In genomic region chr10:3834410-3834809, GRCh38 we compare ENCODE assay signal across 25 cellular contexts.
"Had no signal": no experiment of that assay in that cellular context is flagged by ENCODE, and none has a peak within 500 bp of the region (broad histone marks: within the 10 kb centered on the region; RNA-seq: fewer than 3 reads in every experiment).

No MANE protein-coding gene starts in this region.

- H3K27ac ChIP-seq: esophagus muscularis mucosa, foreskin keratinocyte, gastroesophageal sphincter, neural progenitor cell, parathyroid adenoma, right lobe of liver, thoracic aorta, tibial nerve, vagina had no signal

- ATAC-seq: foreskin keratinocyte; gastroesophageal sphincter; heart left ventricle; left cardiac atrium; left lung; naive thymus-derived CD4-positive, alpha-beta T cell; right lobe of liver; stimulated activated naive B cell treated with anti-CD40 and anti-IgM and Interleukin-4, amounts not matched to agents 10 μg/mL and 1 μg/mL and 100 μg/mL, for 72 hours had no signal

- H3K36me3 ChIP-seq: esophagus muscularis mucosa, gastroesophageal sphincter, heart left ventricle, left lung, neural progenitor cell, right lobe of liver, thoracic aorta, tibial nerve, vagina had no signal

- H3K9me3 Mint-ChIP-seq: endodermal cell; stimulated activated naive B cell treated with anti-CD40 and anti-IgM and Interleukin-4, amounts not matched to agents 10 μg/mL and 1 μg/mL and 100 μg/mL, for 72 hours; stimulated activated naive CD8-positive, alpha-beta T cell treated with anti-CD3 and anti-CD28 coated beads, Interleukin-15, Interleukin-2, amounts not matched to agents 100 ng/mL and 50 ng/mL, for 24 hours had no signal

- H3K36me3 Mint-ChIP-seq: neural progenitor cell had no signal

- H3K4me1 ChIP-seq: neural progenitor cell, parathyroid adenoma had no signal

- H3K4me3 Mint-ChIP-seq: endodermal cell; naive thymus-derived CD4-positive, alpha-beta T cell; nephron; neural progenitor cell; stimulated activated naive B cell treated with anti-CD40 and anti-IgM and Interleukin-4, amounts not matched to agents 10 μg/mL and 1 μg/mL and 100 μg/mL, for 72 hours; stimulated activated naive CD8-positive, alpha-beta T cell treated with anti-CD3 and anti-CD28 coated beads, Interleukin-15, Interleukin-2, amounts not matched to agents 100 ng/mL and 50 ng/mL, for 24 hours had no signal

- H3K27ac Mint-ChIP-seq: endodermal cell; nephron; neural progenitor cell; progenitor cell of endocrine pancreas; stimulated activated naive B cell treated with anti-CD40 and anti-IgM and Interleukin-4, amounts not matched to agents 10 μg/mL and 1 μg/mL and 100 μg/mL, for 72 hours; stimulated activated naive CD8-positive, alpha-beta T cell treated with anti-CD3 and anti-CD28 coated beads, Interleukin-15, Interleukin-2, amounts not matched to agents 100 ng/mL and 50 ng/mL, for 24 hours had no signal

- H3K9me3 ChIP-seq: esophagus muscularis mucosa, gastroesophageal sphincter, heart left ventricle, left lung, right lobe of liver, thoracic aorta, tibial nerve, vagina had no signal

- DNase-seq: effector CD8-positive, alpha-beta T cell; endodermal cell; foreskin keratinocyte; heart left ventricle; hippocampal formation; left cardiac atrium; left lung; mesenchymal stem cell; midbrain; naive thymus-derived CD4-positive, alpha-beta T cell; small intestine; stimulated activated CD4-positive, alpha-beta T cell treated with anti-CD3 and anti-CD28 coated beads, Interleukin-15, amount 100 ng/mL, for 24 hours; stimulated activated CD4-positive, alpha-beta T cell treated with anti-CD3 and anti-CD28 coated beads, Interleukin-2, amount 100 ng/mL, for 48 hours; stimulated activated naive B cell treated with anti-CD40 and anti-IgM and Interleukin-4, amounts not matched to agents 10 μg/mL and 1 μg/mL and 100 μg/mL, for 72 hours had no signal

- H3K4me3 ChIP-seq: esophagus muscularis mucosa, gastroesophageal sphincter, heart left ventricle, left lung, neural progenitor cell, right lobe of liver, thoracic aorta, tibial nerve, vagina had no signal

- H3K27me3 ChIP-seq: esophagus muscularis mucosa, foreskin keratinocyte, gastroesophageal sphincter, heart left ventricle, left lung, neural progenitor cell, right lobe of liver, tibial nerve, vagina had no signal

- H3K27me3 Mint-ChIP-seq: naive thymus-derived CD4-positive, alpha-beta T cell; stimulated activated naive B cell treated with anti-CD40 and anti-IgM and Interleukin-4, amounts not matched to agents 10 μg/mL and 1 μg/mL and 100 μg/mL, for 72 hours; stimulated activated naive CD8-positive, alpha-beta T cell treated with anti-CD3 and anti-CD28 coated beads, Interleukin-15, Interleukin-2, amounts not matched to agents 100 ng/mL and 50 ng/mL, for 24 hours had no signal
